Comparison of ENCODE assay signal across 8 cellular contexts in the genomic region with DNA sequence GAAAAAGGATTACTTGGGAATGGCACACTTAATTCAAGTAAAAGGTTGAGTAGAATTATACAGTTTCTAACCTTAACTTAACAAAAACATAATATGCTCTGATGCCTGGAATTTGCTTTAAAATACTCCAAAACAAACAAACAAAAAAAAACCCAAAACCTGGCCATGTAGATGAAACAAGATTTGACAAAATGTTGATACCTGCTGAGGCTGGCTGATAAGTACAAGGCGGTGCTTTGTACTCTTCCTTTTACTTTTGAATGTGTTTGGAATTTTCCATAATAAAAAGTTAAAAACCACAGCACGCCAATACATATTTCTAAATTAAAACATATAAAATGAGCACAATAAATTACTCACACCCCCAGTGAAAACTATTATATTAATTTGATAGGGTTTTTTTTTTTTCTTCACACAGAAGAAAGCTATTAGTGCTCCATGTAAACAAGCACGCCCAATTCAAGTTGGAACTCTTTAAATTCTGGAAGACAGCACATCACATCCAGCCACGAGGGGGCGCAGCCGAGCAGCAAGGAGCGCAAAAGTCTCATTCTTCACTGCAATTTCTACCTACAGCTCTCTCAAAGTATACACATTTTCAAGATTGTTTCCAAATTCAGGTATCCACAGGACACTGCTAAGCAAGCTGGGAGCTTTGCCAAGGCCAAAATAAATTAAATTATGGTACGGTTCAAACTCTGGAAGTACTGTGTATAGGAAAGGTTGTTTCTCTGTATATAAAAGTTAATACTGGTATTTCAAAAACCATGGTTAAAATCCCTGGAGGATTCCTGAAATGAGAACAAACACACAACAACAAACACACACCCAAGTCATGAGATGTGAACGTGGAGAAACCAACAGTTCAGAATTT. TPM values are rescaled to one million over a fixed set of nuclear protein-coding genes. Genes with fewer than 3 reads are reported as not detected.
DNase-seq lines count a peak whose midpoint lies in the region; ATAC-seq and TF ChIP-seq lines count a peak whose summit lies in the region.

No MANE protein-coding gene starts in this region.

- CTCF ChIA-PET in AG04449 (lab: Yijun Ruan, JAX): interaction anchor here (0.5 to 14.2 kb wide), 69 partner anchors 8 to 372 kb away, joined by 3 to 128 read pairs (median 5); partner anchors contain the start of genes AFTPH and SERTAD2
- CTCF ChIA-PET in activated CD4-positive, alpha-beta memory T cell treated with anti-CD3 and anti-CD28 coated beads for 36 hours (lab: Charles Lee): interaction anchor here (0.6 to 11.1 kb wide), 63 partner anchors 9 to 300 kb away, joined by 3 to 131 read pairs (median 5); partner anchors contain the start of gene AFTPH

- no peak for DNase-seq in AG04449 (ENCODE audit: low read depth, low spot score)
- DNase-seq in H7: peak; percentile 70
- peak; percentile 56 for DNase-seq in NCI-H774 (lab: John Stamatoyannopoulos, UW)
- peak; percentile 89 for DNase-seq in activated CD4-positive, alpha-beta memory T cell treated with anti-CD3 and anti-CD28 coated beads for 36 hours
- DNase-seq in ecto neural progenitor cell (ENCODE audit: low spot score): peak; percentile 85
- DNase-seq in stimulated activated CD8-positive, alpha-beta memory T cell treated with anti-CD3 and anti-CD28 coated beads, Interleukin-15, amount 100 ng/mL, for 48 hours (ENCODE audit: low read depth in 2 of 2): peak; percentile 58 to 66

- H3K27me3 Mint-ChIP-seq in activated CD4-positive, alpha-beta memory T cell treated with anti-CD3 and anti-CD28 coated beads for 36 hours: no peaks in the 10 kb centered on the region

- H3K9me3 Mint-ChIP-seq in activated CD4-positive, alpha-beta memory T cell treated with anti-CD3 and anti-CD28 coated beads for 36 hours: no peaks in the 10 kb centered on the region

- H3K4me1 ChIP-seq in mesodermal cell (ENCODE audit: control insufficient read depth, insufficient read depth, low read length, poor library complexity, severe bottlenecking): peaks cover 61% of the 10 kb centered on the region

- peak; percentile 87 for TF ChIP-seq CTCF in AG04449 (IDR thresholded peaks at IDR 0.05; ENCODE audit: insufficient read depth, low read length, missing control alignments)

- 0% methylated on average over 2 to 5 of the region's 9 CpGs for WGBS in mesodermal cell (ENCODE audit: insufficient coverage in 2 of 2), 2 experiments

- no peaks in the 10 kb centered on the region for H3K9me3 ChIP-seq in mesodermal cell (ENCODE audit: control insufficient read depth, low read length)

- no peak overlapping the region for H3K27ac Mint-ChIP-seq in activated CD4-positive, alpha-beta memory T cell treated with anti-CD3 and anti-CD28 coated beads for 36 hours

- no peak overlapping the region for H3K4me3 Mint-ChIP-seq in activated CD4-positive, alpha-beta memory T cell treated with anti-CD3 and anti-CD28 coated beads for 36 hours

- H3K36me3 ChIP-seq in H7 (replicated peaks; ENCODE audit: control insufficient read depth, insufficient read depth, low read length): no peaks in the 10 kb centered on the region
- peaks cover 6% of the 10 kb centered on the region for H3K36me3 ChIP-seq in mesodermal cell (ENCODE audit: control insufficient read depth, insufficient read depth, low read length)

- intact Hi-C loops in activated CD4-positive, alpha-beta memory T cell treated with anti-CD3 and anti-CD28 coated beads for 36 hours (cut with micrococcal nuclease): loop anchor here (1.0 to 2.0 kb wide), 3 partner anchors 53 to 219 kb away; no protein-coding TSS in a partner anchor

- H3K4me1 Mint-ChIP-seq in activated CD4-positive, alpha-beta memory T cell treated with anti-CD3 and anti-CD28 coated beads for 36 hours (ENCODE audit: low read depth): peaks cover 59% of the 10 kb centered on the region

- POLR2A ChIA-PET in AG04449 (lab: Yijun Ruan, JAX): interaction anchor here (0.9 to 2.8 kb wide), 5 partner anchors 8 to 221 kb away, joined by 3 to 29 read pairs (median 3); partner anchors contain the start of gene SERTAD2
- POLR2A ChIA-PET in activated CD4-positive, alpha-beta memory T cell treated with anti-CD3 and anti-CD28 coated beads for 36 hours (lab: Charles Lee): interaction anchor here (1.2 to 1.3 kb wide), 2 partner anchors 9 to 122 kb away, joined by 3 to 5 read pairs; no protein-coding TSS in a partner anchor

- no peak for ATAC-seq in HG02840 (IDR thresholded peaks at IDR 0.05; ENCODE audit: low FRiP score, unreplicated experiment)

- no peaks in the 10 kb centered on the region; the same call in 1 of the 2 replicates for H3K27me3 ChIP-seq in H7 (ENCODE audit: control insufficient read depth, insufficient read depth, low read length)

- no peaks in the 10 kb centered on the region for H3K36me3 Mint-ChIP-seq in activated CD4-positive, alpha-beta memory T cell treated with anti-CD3 and anti-CD28 coated beads for 36 hours

- H3K27ac ChIP-seq in mesodermal cell (ENCODE audit: low read depth, low read length, severe bottlenecking): peak overlapping the region; percentile 17

- no peak overlapping the region for H3K4me3 ChIP-seq in AG04449 (ENCODE audit: low read depth, low read length)
- no peak overlapping the region for H3K4me3 ChIP-seq in H7 (ENCODE audit: insufficient read depth, low read depth, low read length)
- H3K4me3 ChIP-seq in mesodermal cell (ENCODE audit: extremely low read depth, insufficient read depth, low read length, poor library complexity, severe bottlenecking): no peak overlapping the region

RNA-seq across cellular contexts. Expression of gene SERTAD2, which starts 7.5 kb away (rescaled TPM):
- 4.0 and 4.4 TPM in 2 replicates for total RNA-seq in H7 (2014; rRNA removed; shearing (Covaris generic))
- total RNA-seq in activated CD4-positive, alpha-beta memory T cell treated with anti-CD3 and anti-CD28 coated beads for 36 hours: 10 to 100 TPM; 11.3 to 11.4 TPM
- polyA plus RNA-seq in mesodermal cell (2013, experiment 1 of 2): 29.9 TPM
- 20.5 TPM for polyA plus RNA-seq in mesodermal cell (2013, experiment 2 of 2)
